In genomic region chr6:82257088-82257774, GRCh38 we compare ENCODE assay signal across 18 cellular contexts.
DNase-seq lines count a peak whose midpoint lies in the region; TF ChIP-seq lines count a peak whose summit lies in the region.
"Had no signal": no experiment of that assay in that cellular context is flagged by ENCODE, and none has a peak within 500 bp of the region (broad histone marks: within the 10 kb centered on the region; RNA-seq: fewer than 3 reads in every experiment).

No MANE protein-coding gene starts in this region.

- no peaks in the 10 kb centered on the region for H3K36me3 ChIP-seq in HEK293 (ENCODE audit: control insufficient read depth in 2 of 2, insufficient read depth in 1 of 2, low read length in 2 of 2)
- H3K36me3 ChIP-seq in iPS-20b (ENCODE audit: insufficient read depth, low read depth, low read length), result no peaks in the 10 kb centered on the region
- H3K36me3 ChIP-seq: pancreas had no signal

- H3K27ac ChIP-seq in HEK293 (ENCODE audit: extremely low read depth, low read depth, low read length), result no peak overlapping the region
- H3K27ac ChIP-seq in iPS-20b (ENCODE audit: low read length), result peak overlapping the region; percentile 11
- H3K27ac ChIP-seq: pancreas, SK-N-MC had no signal

- H3K4me3 ChIP-seq in AG09309 (ENCODE audit: control insufficient read depth, low read depth, low read length), result no peak overlapping the region
- no peak overlapping the region for H3K4me3 ChIP-seq in HEK293 (ENCODE audit: low read depth, low read length)
- no peak overlapping the region for H3K4me3 ChIP-seq in iPS-20b (ENCODE audit: low read length)
- H3K4me3 ChIP-seq: pancreas, SK-N-MC had no signal

- peaks cover 25% of the 10 kb centered on the region for H3K4me1 ChIP-seq in HEK293 (ENCODE audit: control insufficient read depth, insufficient read depth, low read length)
- H3K4me1 ChIP-seq in iPS-20b (ENCODE audit: insufficient read depth, low read length), result peaks cover 16% of the 10 kb centered on the region
- H3K4me1 ChIP-seq: pancreas had no signal

- no peaks in the 10 kb centered on the region for H3K27me3 ChIP-seq in iPS-20b (ENCODE audit: insufficient read depth, low read length)
- H3K27me3 ChIP-seq: pancreas had no signal

- POLR2A ChIA-PET in HEK293 (lab: Yijun Ruan, JAX), result no interaction called here

- H3K9ac ChIP-seq in iPS-20b (ENCODE audit: low read depth, low read length), result no peak overlapping the region; the same call in 1 of the 2 replicates

- TF ChIP-seq CTCF in AG09309 (IDR thresholded peaks at IDR 0.05; ENCODE audit: control insufficient read depth, insufficient read depth, low read depth, low read length, missing control alignments), result peak; percentile 19
- no peak; the same call in 1 of the 2 replicates for TF ChIP-seq CTCF in HEK293 (tag by site-specific recombination; IDR thresholded peaks at IDR 0.05)

- CTCF ChIA-PET in HEK293 (lab: Yijun Ruan, JAX), result interaction anchor here (0.6 to 2.1 kb wide), 7 partner anchors 14 to 809 kb away, joined by 3 to 18 read pairs (median 4); partner anchors contain the start of genes DOP1A and UBE3D

- DNase-seq in AG09309 (ENCODE audit: low read depth) (no peak), OCI-M1 (lab: John Stamatoyannopoulos, UW) (peak; percentile 38), iPS-NIHi11 (ENCODE audit: low spot score) (no peak), middle frontal gyrus (ENCODE audit: extremely low spot score, low spot score) (no peak), NCI-H524 (lab: John Stamatoyannopoulos, UW) (no peak)
- DNase-seq: activated CD4-positive, alpha-beta T cell treated with anti-CD3 and anti-CD28 coated beads for 48 hours; activated effector memory CD4-positive, alpha-beta T cell treated with anti-CD3 and anti-CD28 coated beads, Interleukin-2, amount 50 U/mL, for 16 hours; caudate nucleus; effector CD4-positive, alpha-beta T cell; immature natural killer cell; naive B cell; NCI-H1930; NCI-H446 treated with DMSO at 0.1 percent for 48 hours; pancreas; stimulated activated CD4-positive, alpha-beta T cell treated with anti-CD3 and anti-CD28 coated beads, Interleukin-2, amount 100 ng/mL, for 48 hours had no signal

- no peaks in the 10 kb centered on the region for H3K9me3 ChIP-seq in HEK293 (ENCODE audit: control insufficient read depth, insufficient read depth, low read depth, low read length)
- H3K9me3 ChIP-seq in iPS-20b (ENCODE audit: insufficient read depth, low read depth, low read length), result no peaks in the 10 kb centered on the region
- H3K9me3 ChIP-seq: pancreas had no signal

TF ChIP-seq in HEK293, 187 proteins besides CTCF, POLR2A, EP300 and RAD21:
- TF ChIP-seq ZNF654 (tag by site-specific recombination; IDR thresholded peaks at IDR 0.05; ENCODE audit: low read depth), result peak; percentile 2; the same call in 1 of the 2 replicates
- TF ChIP-seq ZNF658 (tag by site-specific recombination; IDR thresholded peaks at IDR 0.05), result no peak
- TF ChIP-seq ZNF664 (tag by site-specific recombination; IDR thresholded peaks at IDR 0.05), result peak; percentile 53; the same call in 1 of the 2 replicates
- TF ChIP-seq HOXD13 (CRISPR knock-in tag; IDR thresholded peaks at IDR 0.05; ENCODE audit: borderline replicate concordance), result no peak
- peak; percentile 76 for TF ChIP-seq PRDM6 (tag by site-specific recombination; IDR thresholded peaks at IDR 0.05)
- TF ChIP-seq KLF7 (tag by site-specific recombination; IDR thresholded peaks at IDR 0.05; ENCODE audit: borderline replicate concordance), result no peak
- no peak for TF ChIP-seq ZFP41 (tag by site-specific recombination; IDR thresholded peaks at IDR 0.05; ENCODE audit: borderline replicate concordance)
- no peak for TF ChIP-seq ZNF692 (tag by site-specific recombination; IDR thresholded peaks at IDR 0.05)
TF ChIP-seq in HEK293: peak in this region for 3.
